ENCODE assay signal across 8 cellular contexts in the genomic region with DNA sequence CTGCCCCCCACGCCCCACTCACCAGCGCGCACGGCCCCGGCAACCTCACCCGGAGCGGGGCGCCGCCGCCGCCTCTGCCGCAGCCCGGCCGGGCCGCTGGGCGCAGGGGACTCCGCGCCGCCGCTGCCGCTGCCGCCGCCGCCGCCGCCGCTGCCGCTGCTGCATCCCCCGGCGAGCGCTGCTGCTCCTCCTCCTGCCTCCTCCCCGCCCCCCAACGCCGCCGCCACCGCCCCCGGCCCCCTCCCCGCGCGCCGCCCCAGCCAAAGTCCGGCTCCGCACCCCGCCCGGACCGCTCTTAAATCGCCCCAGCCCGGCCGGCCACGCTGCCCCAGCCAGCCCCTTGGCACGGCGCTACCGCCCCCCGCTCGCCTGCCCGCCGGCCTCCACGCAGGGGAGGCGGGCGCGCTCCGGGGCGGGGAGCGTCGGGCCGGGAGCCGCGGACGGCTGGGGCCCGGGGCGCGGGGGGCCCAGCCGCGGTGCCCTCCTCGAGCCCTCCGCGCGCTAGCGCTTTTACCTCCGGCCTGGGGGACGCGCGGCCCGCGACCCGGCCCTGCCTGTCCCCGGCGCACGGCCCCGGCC.
A peak's percentile ranks its signal among the peaks of the same experiment; 100 is the strongest.
DNase-seq lines count a peak whose midpoint lies in the region; ATAC-seq and TF ChIP-seq lines count a peak whose summit lies in the region.

A gene (minus strand): TSS at position 161 of the 579 bp plus-strand sequence. CDS start 28,118 bp downstream, outside the sequence.

- DNase-seq in SK-N-MC (ENCODE audit: low read depth, low spot score) (no peak), fibroblast of mammary gland (ENCODE audit: low read depth) (no peak), NCI-H526 treated with DMSO at 0.1 percent for 48 hours (lab: John Stamatoyannopoulos, UW) (no peak), NCI-H1436 treated with DMSO at 0.1 percent for 48 hours (lab: John Stamatoyannopoulos, UW) (no peak)

- no peaks in the 10 kb centered on the region for H3K9me3 Mint-ChIP-seq in nephron

- TF ChIP-seq CTCF in GM12875 (IDR thresholded peaks at IDR 0.05; ENCODE audit: borderline replicate concordance, insufficient read depth, low read depth, low read length) (no peak), fibroblast of mammary gland (conservative IDR thresholded peaks at IDR 0.05; ENCODE audit: control insufficient read depth, insufficient read depth, low read depth, low read length) (no peak), nephron (IDR thresholded peaks at IDR 0.05; ENCODE audit: unreplicated experiment in 3 of 3) (no peak)

- H3K27ac Mint-ChIP-seq in nephron: peak within 1 kb of the TSS; percentile 97 to 98 (median 98)

- ATAC-seq in GM21423 (IDR thresholded peaks at IDR 0.05; ENCODE audit: unreplicated experiment): no peak
- ATAC-seq in HG03521 (IDR thresholded peaks at IDR 0.05; ENCODE audit: unreplicated experiment): no peak

- H3K27me3 Mint-ChIP-seq in nephron (ENCODE audit: low read depth): peaks cover 4% of the 10 kb centered on the region

- H3K4me1 Mint-ChIP-seq in nephron: peaks cover 75% of the 10 kb centered on the region

- no peak within 1 kb of the TSS for H3K27ac ChIP-seq in SK-N-MC

- peaks cover 8% of the 10 kb centered on the region for H3K36me3 Mint-ChIP-seq in nephron (ENCODE audit: low read depth)

- H3K36me3 ChIP-seq in SK-N-MC (ENCODE audit: insufficient read depth, low read length): no peaks in the 10 kb centered on the region

- no peaks in the 10 kb centered on the region for H3K9me3 ChIP-seq in SK-N-MC (ENCODE audit: low read depth, low read length)

- no peak within 1 kb of the TSS for H3K9ac ChIP-seq in SK-N-MC (ENCODE audit: insufficient read length)

- peak within 1 kb of the TSS; percentile 93 to 97 (median 97) for H3K4me3 Mint-ChIP-seq in nephron

- H3K4me3 ChIP-seq in GM12875 (ENCODE audit: low read depth, low read length) (peak within 1 kb of the TSS; percentile 12), SK-N-MC (peak within 1 kb of the TSS; percentile 79), fibroblast of mammary gland (ENCODE audit: control insufficient read depth, low read depth, low read length) (peak within 1 kb of the TSS; percentile 20)

Comparison
In these comparisons a context has a peak if more than half of its experiments do, and no peak if none do; other contexts are left out.
1. H3K4me3 ChIP-seq: peak in every context shown above with its lines; median percentile 79 in SK-N-MC; 20 in fibroblast of mammary gland; 12 in GM12875.